14 cellular contexts compared by ENCODE assay signal in the genomic region with DNA sequence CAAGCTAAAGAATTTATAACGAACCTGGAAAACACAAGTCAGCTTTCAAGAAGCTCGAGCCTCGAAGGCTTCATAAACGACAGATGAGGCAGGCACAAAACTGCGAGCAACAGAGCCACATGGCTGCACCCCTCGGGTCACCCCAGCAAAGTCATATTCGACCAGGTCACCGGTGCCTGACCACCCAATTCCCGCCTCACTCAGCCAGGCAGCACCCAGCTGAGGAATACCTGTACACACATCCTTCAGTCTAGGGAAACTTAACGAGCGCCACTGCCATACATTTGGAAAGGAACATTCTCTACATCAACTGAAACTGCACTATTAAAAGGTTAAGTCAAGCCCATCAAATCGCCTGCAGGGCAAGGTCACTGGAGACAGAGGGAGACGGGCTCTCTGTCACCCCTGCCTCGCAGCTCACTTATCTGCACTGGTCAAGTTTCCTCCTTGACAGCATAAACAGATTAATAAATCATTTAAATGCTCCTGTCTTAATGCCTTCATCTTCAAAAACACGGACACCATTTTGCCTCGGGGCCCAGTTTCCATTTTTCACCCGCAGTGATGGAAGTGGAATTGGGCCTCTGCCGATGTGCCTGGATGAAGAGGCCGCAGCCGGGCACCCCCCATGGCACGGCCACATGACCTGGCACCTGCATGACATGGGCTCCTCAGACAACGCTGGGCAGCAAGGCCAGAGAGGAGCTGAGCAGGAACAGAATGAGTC.
"Had no signal": no experiment of that assay in that cellular context is flagged by ENCODE, and none has a peak within 500 bp of the region (broad histone marks: within the 10 kb centered on the region; RNA-seq: fewer than 3 reads in every experiment).

No MANE protein-coding gene starts in this region.

- H3K4me3 ChIP-seq: esophagus muscularis mucosa, thyroid gland, uterus had no signal

- H3K27ac ChIP-seq: esophagus muscularis mucosa, thyroid gland, uterus had no signal

- H3K27me3 Mint-ChIP-seq: activated CD4-positive, alpha-beta T cell treated with anti-CD3 and anti-CD28 coated beads for 36 hours; activated CD8-positive, alpha-beta T cell treated with anti-CD3 and anti-CD28 coated beads for 36 hours had no signal

- H3K27ac Mint-ChIP-seq: activated CD4-positive, alpha-beta T cell treated with anti-CD3 and anti-CD28 coated beads for 36 hours; activated CD8-positive, alpha-beta T cell treated with anti-CD3 and anti-CD28 coated beads for 36 hours; activated naive CD4-positive, alpha-beta T cell treated with anti-CD3 and anti-CD28 coated beads, Interleukin-2, amount 50 U/mL, for 72 hours; activated T-helper 2 cell treated with anti-CD3 and anti-CD28 coated beads, Interferon-gamma antibody, Interleukin-2, Interleukin-4, amounts not matched to agents 10 μg/mL and 5 μg/mL and 100 μg/mL, durations not matched to agents 14 hours and 24 hours and 36 hours; nephron progenitor cell; T-helper 2 cell treated with Interferon-gamma antibody and Interleukin-4, amounts not matched to agents 5 μg/mL and 100 μg/mL, for 36 hours had no signal

- DNase-seq: activated CD4-positive, alpha-beta T cell treated with anti-CD3 and anti-CD28 coated beads for 36 hours; activated CD8-positive, alpha-beta T cell treated with anti-CD3 and anti-CD28 coated beads for 36 hours; amniotic stem cell; cerebellar nuclear complex; left colon; nephron progenitor cell; SW 1271; thyroid gland; uterus had no signal

- H3K4me3 Mint-ChIP-seq: activated CD4-positive, alpha-beta T cell treated with anti-CD3 and anti-CD28 coated beads for 36 hours; activated CD8-positive, alpha-beta T cell treated with anti-CD3 and anti-CD28 coated beads for 36 hours; brain; nephron progenitor cell; T-helper 2 cell treated with Interferon-gamma antibody and Interleukin-4, amounts not matched to agents 5 μg/mL and 100 μg/mL, for 36 hours had no signal

- H3K27me3 ChIP-seq: esophagus muscularis mucosa, thyroid gland, uterus had no signal

- H3K9me3 Mint-ChIP-seq: activated CD8-positive, alpha-beta T cell treated with anti-CD3 and anti-CD28 coated beads for 36 hours; activated naive CD4-positive, alpha-beta T cell treated with anti-CD3 and anti-CD28 coated beads, Interleukin-2, amount 50 U/mL, for 72 hours; activated T-helper 2 cell treated with anti-CD3 and anti-CD28 coated beads, Interferon-gamma antibody, Interleukin-2, Interleukin-4, amounts not matched to agents 10 μg/mL and 5 μg/mL and 100 μg/mL, durations not matched to agents 14 hours and 24 hours and 36 hours; brain; nephron progenitor cell; T-helper 2 cell treated with Interferon-gamma antibody and Interleukin-4, amounts not matched to agents 5 μg/mL and 100 μg/mL, for 36 hours had no signal

- ATAC-seq: activated CD4-positive, alpha-beta T cell treated with anti-CD3 and anti-CD28 coated beads for 36 hours; activated CD8-positive, alpha-beta T cell treated with anti-CD3 and anti-CD28 coated beads for 36 hours; activated naive CD4-positive, alpha-beta T cell treated with anti-CD3 and anti-CD28 coated beads, Interleukin-2, amount 50 U/mL, for 72 hours had no signal

- H3K4me1 Mint-ChIP-seq: activated CD4-positive, alpha-beta T cell treated with anti-CD3 and anti-CD28 coated beads for 36 hours had no signal
